In genomic region chr11:8531982-8532381, GRCh38 we compare ENCODE assay signal across 1 cellular context.
TF ChIP-seq lines count a peak whose summit lies in the region.

No MANE protein-coding gene starts in this region.

TF ChIP-seq in GM12878, 131 proteins besides CTCF, POLR2A, EP300 and RAD21 (continued from another document and continues in another):
- TF ChIP-seq SRF (IDR thresholded peaks at IDR 0.05; ENCODE audit: low read depth in 2 of 2, low read length in 2 of 2) (no peak), RELB (IDR thresholded peaks at IDR 0.05; ENCODE audit: low read depth) (peak; percentile 98), BACH1 (IDR thresholded peaks at IDR 0.05; ENCODE audit: borderline replicate concordance) (no peak), CHD4 (IDR thresholded peaks at IDR 0.05) (no peak), ZZZ3 (IDR thresholded peaks at IDR 0.05; ENCODE audit: control insufficient read depth, insufficient read length, low read depth) (no peak), MTA2 (IDR thresholded peaks at IDR 0.05; ENCODE audit: low read depth) (peak; percentile 38; the same call in 1 of the 2 replicates), KLF5 (IDR thresholded peaks at IDR 0.05; ENCODE audit: partially characterized antibody) (no peak), ZNF217 (IDR thresholded peaks at IDR 0.05) (peak; percentile 77; the same call in 1 of the 2 replicates), ZNF207 (IDR thresholded peaks at IDR 0.05; ENCODE audit: borderline replicate concordance) (no peak), CREM (IDR thresholded peaks at IDR 0.05; ENCODE audit: low read depth) (0 out of 2 replicates have a peak, but pooled peaks have one; percentile 12), E2F4 (IDR thresholded peaks at IDR 0.05; ENCODE audit: low read depth, low read length) (no peak), BHLHE40 (IDR thresholded peaks at IDR 0.05; ENCODE audit: borderline replicate concordance in 1 of 2, low read depth in 2 of 2, low read length in 1 of 2) (0 out of 4 replicates have a peak, but pooled peaks of 1 of the 2 experiments have one; percentile 9), NFYA (IDR thresholded peaks at IDR 0.05; ENCODE audit: borderline replicate concordance, low read depth, low read length) (no peak), WRNIP1 (IDR thresholded peaks at IDR 0.05; ENCODE audit: borderline replicate concordance, low read depth, low read length) (no peak), IRF4 (IDR thresholded peaks at IDR 0.05; ENCODE audit: low read depth, low read length) (no peak), NFXL1 (IDR thresholded peaks at IDR 0.05; ENCODE audit: borderline replicate concordance) (no peak), RB1 (IDR thresholded peaks at IDR 0.05; ENCODE audit: borderline replicate concordance) (no peak), LARP7 (IDR thresholded peaks at IDR 0.05) (no peak), MEF2B (IDR thresholded peaks at IDR 0.05; ENCODE audit: partially characterized antibody, poor library complexity, severe bottlenecking) (peak; percentile 78), CBX5 (IDR thresholded peaks at IDR 0.05; ENCODE audit: low read depth) (0 out of 2 replicates have a peak, but pooled peaks have one; percentile 21), NKRF (conservative IDR thresholded peaks at IDR 0.05) (no peak), NBN (IDR thresholded peaks at IDR 0.05) (no peak), SIX5 (IDR thresholded peaks at IDR 0.05; ENCODE audit: low read depth, low read length, severe bottlenecking) (no peak), IRF5 (IDR thresholded peaks at IDR 0.05; ENCODE audit: borderline replicate concordance) (no peak), TCF12 (IDR thresholded peaks at IDR 0.05; ENCODE audit: low read depth, low read length) (no peak), SKIL (IDR thresholded peaks at IDR 0.05; ENCODE audit: low read depth, poor library complexity, severe bottlenecking) (peak; percentile 74), RELA (IDR thresholded peaks at IDR 0.05; ENCODE audit: borderline replicate concordance, partially characterized antibody) (peak; percentile 92), BCL11A (IDR thresholded peaks at IDR 0.05; ENCODE audit: low read depth, low read length) (no peak), EED (IDR thresholded peaks at IDR 0.05; ENCODE audit: low read depth) (no peak), NR2C2 (IDR thresholded peaks at IDR 0.05; ENCODE audit: borderline replicate concordance, control insufficient read depth, insufficient read length, low read depth) (no peak), YBX1 (IDR thresholded peaks at IDR 0.05) (no peak), ZBTB33 (IDR thresholded peaks at IDR 0.05) (no peak)
- TF ChIP-seq, protein P1, sequence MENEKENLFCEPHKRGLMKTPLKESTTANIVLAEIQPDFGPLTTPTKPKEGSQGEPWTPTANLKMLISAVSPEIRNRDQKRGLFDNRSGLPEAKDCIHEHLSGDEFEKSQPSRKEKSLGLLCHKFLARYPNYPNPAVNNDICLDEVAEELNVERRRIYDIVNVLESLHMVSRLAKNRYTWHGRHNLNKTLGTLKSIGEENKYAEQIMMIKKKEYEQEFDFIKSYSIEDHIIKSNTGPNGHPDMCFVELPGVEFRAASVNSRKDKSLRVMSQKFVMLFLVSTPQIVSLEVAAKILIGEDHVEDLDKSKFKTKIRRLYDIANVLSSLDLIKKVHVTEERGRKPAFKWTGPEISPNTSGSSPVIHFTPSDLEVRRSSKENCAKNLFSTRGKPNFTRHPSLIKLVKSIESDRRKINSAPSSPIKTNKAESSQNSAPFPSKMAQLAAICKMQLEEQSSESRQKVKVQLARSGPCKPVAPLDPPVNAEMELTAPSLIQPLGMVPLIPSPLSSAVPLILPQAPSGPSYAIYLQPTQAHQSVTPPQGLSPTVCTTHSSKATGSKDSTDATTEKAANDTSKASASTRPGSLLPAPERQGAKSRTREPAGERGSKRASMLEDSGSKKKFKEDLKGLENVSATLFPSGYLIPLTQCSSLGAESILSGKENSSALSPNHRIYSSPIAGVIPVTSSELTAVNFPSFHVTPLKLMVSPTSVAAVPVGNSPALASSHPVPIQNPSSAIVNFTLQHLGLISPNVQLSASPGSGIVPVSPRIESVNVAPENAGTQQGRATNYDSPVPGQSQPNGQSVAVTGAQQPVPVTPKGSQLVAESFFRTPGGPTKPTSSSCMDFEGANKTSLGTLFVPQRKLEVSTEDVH (IDR thresholded peaks at IDR 0.05; ENCODE audit: low read depth, partially characterized antibody), result no peak
- TF ChIP-seq, protein P2, sequence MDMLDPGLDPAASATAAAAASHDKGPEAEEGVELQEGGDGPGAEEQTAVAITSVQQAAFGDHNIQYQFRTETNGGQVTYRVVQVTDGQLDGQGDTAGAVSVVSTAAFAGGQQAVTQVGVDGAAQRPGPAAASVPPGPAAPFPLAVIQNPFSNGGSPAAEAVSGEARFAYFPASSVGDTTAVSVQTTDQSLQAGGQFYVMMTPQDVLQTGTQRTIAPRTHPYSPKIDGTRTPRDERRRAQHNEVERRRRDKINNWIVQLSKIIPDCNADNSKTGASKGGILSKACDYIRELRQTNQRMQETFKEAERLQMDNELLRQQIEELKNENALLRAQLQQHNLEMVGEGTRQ (IDR thresholded peaks at IDR 0.05; ENCODE audit: borderline replicate concordance, low read depth, low read length), result no peak
- TF ChIP-seq, protein P3, sequence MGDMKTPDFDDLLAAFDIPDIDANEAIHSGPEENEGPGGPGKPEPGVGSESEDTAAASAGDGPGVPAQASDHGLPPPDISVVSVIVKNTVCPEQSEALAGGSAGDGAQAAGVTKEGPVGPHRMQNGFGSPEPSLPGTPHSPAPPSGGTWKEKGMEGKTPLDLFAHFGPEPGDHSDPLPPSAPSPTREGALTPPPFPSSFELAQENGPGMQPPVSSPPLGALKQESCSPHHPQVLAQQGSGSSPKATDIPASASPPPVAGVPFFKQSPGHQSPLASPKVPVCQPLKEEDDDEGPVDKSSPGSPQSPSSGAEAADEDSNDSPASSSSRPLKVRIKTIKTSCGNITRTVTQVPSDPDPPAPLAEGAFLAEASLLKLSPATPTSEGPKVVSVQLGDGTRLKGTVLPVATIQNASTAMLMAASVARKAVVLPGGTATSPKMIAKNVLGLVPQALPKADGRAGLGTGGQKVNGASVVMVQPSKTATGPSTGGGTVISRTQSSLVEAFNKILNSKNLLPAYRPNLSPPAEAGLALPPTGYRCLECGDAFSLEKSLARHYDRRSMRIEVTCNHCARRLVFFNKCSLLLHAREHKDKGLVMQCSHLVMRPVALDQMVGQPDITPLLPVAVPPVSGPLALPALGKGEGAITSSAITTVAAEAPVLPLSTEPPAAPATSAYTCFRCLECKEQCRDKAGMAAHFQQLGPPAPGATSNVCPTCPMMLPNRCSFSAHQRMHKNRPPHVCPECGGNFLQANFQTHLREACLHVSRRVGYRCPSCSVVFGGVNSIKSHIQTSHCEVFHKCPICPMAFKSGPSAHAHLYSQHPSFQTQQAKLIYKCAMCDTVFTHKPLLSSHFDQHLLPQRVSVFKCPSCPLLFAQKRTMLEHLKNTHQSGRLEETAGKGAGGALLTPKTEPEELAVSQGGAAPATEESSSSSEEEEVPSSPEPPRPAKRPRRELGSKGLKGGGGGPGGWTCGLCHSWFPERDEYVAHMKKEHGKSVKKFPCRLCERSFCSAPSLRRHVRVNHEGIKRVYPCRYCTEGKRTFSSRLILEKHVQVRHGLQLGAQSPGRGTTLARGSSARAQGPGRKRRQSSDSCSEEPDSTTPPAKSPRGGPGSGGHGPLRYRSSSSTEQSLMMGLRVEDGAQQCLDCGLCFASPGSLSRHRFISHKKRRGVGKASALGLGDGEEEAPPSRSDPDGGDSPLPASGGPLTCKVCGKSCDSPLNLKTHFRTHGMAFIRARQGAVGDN (IDR thresholded peaks at IDR 0.05), result no peak
- TF ChIP-seq, protein P4, sequence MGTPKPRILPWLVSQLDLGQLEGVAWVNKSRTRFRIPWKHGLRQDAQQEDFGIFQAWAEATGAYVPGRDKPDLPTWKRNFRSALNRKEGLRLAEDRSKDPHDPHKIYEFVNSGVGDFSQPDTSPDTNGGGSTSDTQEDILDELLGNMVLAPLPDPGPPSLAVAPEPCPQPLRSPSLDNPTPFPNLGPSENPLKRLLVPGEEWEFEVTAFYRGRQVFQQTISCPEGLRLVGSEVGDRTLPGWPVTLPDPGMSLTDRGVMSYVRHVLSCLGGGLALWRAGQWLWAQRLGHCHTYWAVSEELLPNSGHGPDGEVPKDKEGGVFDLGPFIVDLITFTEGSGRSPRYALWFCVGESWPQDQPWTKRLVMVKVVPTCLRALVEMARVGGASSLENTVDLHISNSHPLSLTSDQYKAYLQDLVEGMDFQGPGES (IDR thresholded peaks at IDR 0.05), result no peak
